10 cellular contexts compared by ENCODE assay signal in the genomic region with DNA sequence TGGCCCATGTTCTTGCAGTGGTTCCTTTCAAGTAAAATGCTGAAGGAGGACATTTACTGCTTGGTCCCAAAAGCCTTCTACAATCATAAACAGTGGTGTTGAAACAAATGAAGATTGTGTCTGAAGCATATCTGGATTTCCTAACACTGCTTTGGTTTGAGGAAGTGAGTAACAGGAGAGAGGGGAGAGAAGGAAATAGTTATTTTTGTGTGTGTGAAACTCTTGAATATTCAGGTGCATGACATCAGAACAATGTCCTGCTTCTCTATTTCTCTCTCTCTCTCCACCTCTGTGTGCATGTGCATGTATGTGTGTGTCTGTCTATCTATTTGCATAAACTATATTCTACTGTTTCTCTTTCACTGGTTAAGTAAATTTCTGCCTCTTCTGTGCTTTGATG.
DNase-seq lines count a peak whose midpoint lies in the region; ATAC-seq, FAIRE-seq and TF ChIP-seq lines count a peak whose summit lies in the region.
"Had no signal": no experiment of that assay in that cellular context is flagged by ENCODE, and none has a peak within 500 bp of the region (broad histone marks: within the 10 kb centered on the region; RNA-seq: fewer than 3 reads in every experiment).

No MANE protein-coding gene starts in this region.

- no peaks in the 10 kb centered on the region for H3K36me3 ChIP-seq in astrocyte (ENCODE audit: insufficient read depth, low read length)

- CTCF ChIA-PET in activated CD4-positive, alpha-beta memory T cell treated with anti-CD3 and anti-CD28 coated beads for 36 hours (lab: Charles Lee): interaction anchor here (0.5 kb wide), 1 partner anchor 11 kb away, joined by 3 read pairs; no protein-coding TSS in a partner anchor

- H3K27ac ChIP-seq in astrocyte (ENCODE audit: low read depth, low read length): no peak overlapping the region
- H3K27ac ChIP-seq: VCaP had no signal

- peaks cover 3% of the 10 kb centered on the region for H3K4me1 ChIP-seq in astrocyte (ENCODE audit: insufficient read depth, low read length)

- peaks cover 7 to 22% (median 16%) of the 10 kb centered on the region in 7 donors for H3K9me3 Mint-ChIP-seq in CD14-positive monocyte
- H3K9me3 Mint-ChIP-seq in astrocyte (ENCODE audit: unreplicated experiment): peaks cover 8% of the 10 kb centered on the region
- H3K9me3 Mint-ChIP-seq in activated T-cell treated with anti-CD3 and anti-CD28 coated beads, Interleukin-2, amount 50 U/mL, for 4 hours: peaks cover 15% of the 10 kb centered on the region
- peaks cover 15% of the 10 kb centered on the region for H3K9me3 Mint-ChIP-seq in activated CD4-positive, alpha-beta memory T cell treated with anti-CD3 and anti-CD28 coated beads for 36 hours

- no peaks in the 10 kb centered on the region for H3K27me3 ChIP-seq in astrocyte (ENCODE audit: insufficient read depth, low read length)

- H3K9me3 ChIP-seq in astrocyte (ENCODE audit: insufficient read depth, low read depth, low read length): peaks cover 3% of the 10 kb centered on the region

- peak overlapping the region in 1 of 2 donors; percentile 64 for H3K4me3 Mint-ChIP-seq in CD14-positive monocyte
- no peak overlapping the region for H3K4me3 Mint-ChIP-seq in astrocyte (ENCODE audit: unreplicated experiment)
- no peak overlapping the region for H3K4me3 Mint-ChIP-seq in activated T-cell treated with anti-CD3 and anti-CD28 coated beads, Interleukin-2, amount 50 U/mL, for 4 hours
- no peak overlapping the region for H3K4me3 Mint-ChIP-seq in activated CD4-positive, alpha-beta memory T cell treated with anti-CD3 and anti-CD28 coated beads for 36 hours

- H3K27me3 Mint-ChIP-seq in CD14-positive monocyte (ENCODE audit: low read depth in 3 of 3) (peaks cover 0 to 2% (median 0%) of the 10 kb centered on the region in 3 donors), astrocyte (ENCODE audit: low read depth, unreplicated experiment) (no peaks in the 10 kb centered on the region)
- H3K27me3 Mint-ChIP-seq in activated T-cell treated with anti-CD3 and anti-CD28 coated beads, Interleukin-2, amount 50 U/mL, for 4 hours (ENCODE audit: low read depth): no peaks in the 10 kb centered on the region
- H3K27me3 Mint-ChIP-seq in activated CD4-positive, alpha-beta memory T cell treated with anti-CD3 and anti-CD28 coated beads for 36 hours: peaks cover 1% of the 10 kb centered on the region

- no peaks in the 10 kb centered on the region for H3K79me2 ChIP-seq in astrocyte (ENCODE audit: insufficient read depth, low read length)

- no peak overlapping the region for H3K4me3 ChIP-seq in astrocyte (ENCODE audit: insufficient read depth, low read depth, low read length)

- peak overlapping the region; percentile 22 for H2AFZ ChIP-seq in astrocyte (ENCODE audit: low read depth, low read length)

- DNase-seq in CD14-positive monocyte (ENCODE audit: low spot score): no peak
- no peak for DNase-seq in astrocyte (ENCODE audit: low read depth)
- DNase-seq in activated T-cell treated with anti-CD3 and anti-CD28 coated beads, Interleukin-2, amount 50 U/mL, for 4 hours: no peak
- DNase-seq in COLO829 (ENCODE audit: low spot score): no peak
- DNase-seq in stimulated activated CD8-positive, alpha-beta memory T cell treated with anti-CD3 and anti-CD28 coated beads, Interleukin-4, amount 100 ng/mL, for 48 hours: no peak
- no peak for DNase-seq in activated CD4-positive, alpha-beta memory T cell treated with anti-CD3 and anti-CD28 coated beads for 36 hours
- DNase-seq: KG1 had no signal

- no peaks in the 10 kb centered on the region for H4K20me1 ChIP-seq in astrocyte (ENCODE audit: insufficient read depth, low read length)

- no peak overlapping the region for H3K9ac ChIP-seq in astrocyte (ENCODE audit: low read length)

- TF ChIP-seq CTCF in CD14-positive monocyte (IDR thresholded peaks at IDR 0.05): no peak
- no peak for TF ChIP-seq CTCF in astrocyte (IDR thresholded peaks at IDR 0.05; ENCODE audit: insufficient read depth, low read depth, low read length)

- H3K4me1 Mint-ChIP-seq in CD14-positive monocyte: peaks cover 39% of the 10 kb centered on the region
- peaks cover 2% of the 10 kb centered on the region for H3K4me1 Mint-ChIP-seq in astrocyte (ENCODE audit: low read depth, unreplicated experiment)
- H3K4me1 Mint-ChIP-seq in activated T-cell treated with anti-CD3 and anti-CD28 coated beads, Interleukin-2, amount 50 U/mL, for 4 hours (ENCODE audit: low read depth): no peaks in the 10 kb centered on the region
- H3K4me1 Mint-ChIP-seq in activated CD4-positive, alpha-beta memory T cell treated with anti-CD3 and anti-CD28 coated beads for 36 hours (ENCODE audit: low read depth): no peaks in the 10 kb centered on the region

- peak; percentile 86 for ATAC-seq in GM19467 (IDR thresholded peaks at IDR 0.05; ENCODE audit: unreplicated experiment)
- ATAC-seq in HG03196 (IDR thresholded peaks at IDR 0.05; ENCODE audit: unreplicated experiment): peak; percentile 80
- ATAC-seq in activated T-cell treated with anti-CD3 and anti-CD28 coated beads, Interleukin-2, amount 50 U/mL, for 4 hours: no peak

- H3K4me2 ChIP-seq in astrocyte (ENCODE audit: low read length): no peak overlapping the region

- intact Hi-C loops in CD14-positive monocyte (cut with micrococcal nuclease): loop anchor here (1.0 to 10.0 kb wide), 3 partner anchors 11 to 367 kb away; no protein-coding TSS in a partner anchor
- intact Hi-C loops in activated CD4-positive, alpha-beta memory T cell treated with anti-CD3 and anti-CD28 coated beads for 36 hours (cut with micrococcal nuclease): no loop called here

- H3K27ac Mint-ChIP-seq in CD14-positive monocyte: peak overlapping the region; percentile 68 to 93 (median 87)
- no peak overlapping the region for H3K27ac Mint-ChIP-seq in astrocyte (ENCODE audit: unreplicated experiment)
- no peak overlapping the region for H3K27ac Mint-ChIP-seq in activated CD4-positive, alpha-beta memory T cell treated with anti-CD3 and anti-CD28 coated beads for 36 hours

- POLR2A ChIA-PET in activated CD4-positive, alpha-beta memory T cell treated with anti-CD3 and anti-CD28 coated beads for 36 hours (lab: Charles Lee): no interaction called here

- no peak for FAIRE-seq in astrocyte (lab: Jason Lieb, UNC)

- peaks cover 2 to 3% of the 10 kb centered on the region in 2 donors for H3K36me3 Mint-ChIP-seq in CD14-positive monocyte
- peaks cover 2% of the 10 kb centered on the region for H3K36me3 Mint-ChIP-seq in astrocyte (ENCODE audit: low read depth, unreplicated experiment)
- peaks cover 1% of the 10 kb centered on the region for H3K36me3 Mint-ChIP-seq in activated T-cell treated with anti-CD3 and anti-CD28 coated beads, Interleukin-2, amount 50 U/mL, for 4 hours (ENCODE audit: insufficient read depth)
- H3K36me3 Mint-ChIP-seq in activated CD4-positive, alpha-beta memory T cell treated with anti-CD3 and anti-CD28 coated beads for 36 hours: peaks cover 7% of the 10 kb centered on the region

Comparison
In these comparisons a context has a peak if more than half of its experiments do, and no peak if none do; other contexts are left out.
1. H3K27ac Mint-ChIP-seq: peak in CD14-positive monocyte (7 of 7); none in astrocyte (single experiment) and activated CD4-positive, alpha-beta memory T cell treated with anti-CD3 and anti-CD28 coated beads for 36 hours (single experiment).
2. ATAC-seq: peak in GM19467 (single experiment) and HG03196 (single experiment); none in activated T-cell treated with anti-CD3 and anti-CD28 coated beads, Interleukin-2, amount 50 U/mL, for 4 hours (0 of 2).